ENCODE assay signal across 8 cellular contexts in the genomic region with DNA sequence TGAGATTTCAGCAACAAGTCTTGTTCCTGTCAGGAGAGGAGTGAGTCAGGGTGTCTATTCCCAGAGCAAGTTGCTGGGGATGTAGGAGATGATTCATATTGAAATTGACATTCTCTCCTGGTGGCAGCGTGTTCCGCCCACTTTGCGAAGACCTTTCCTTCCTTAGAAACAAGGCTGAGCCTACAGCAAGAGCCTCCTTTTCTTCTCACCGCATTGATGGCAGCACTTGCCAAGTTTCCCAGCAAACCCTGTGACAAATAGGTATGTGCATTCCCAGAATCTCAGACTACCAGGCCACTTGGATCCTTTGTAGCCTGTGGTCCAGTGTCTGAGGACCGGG.
A peak's percentile ranks its signal among the peaks of the same experiment; 100 is the strongest.
DNase-seq lines count a peak whose midpoint lies in the region; ATAC-seq and TF ChIP-seq lines count a peak whose summit lies in the region.

No MANE protein-coding gene starts in this region.

- H3K4me3 ChIP-seq in astrocyte of the spinal cord (ENCODE audit: low read depth, low read length) (no peak overlapping the region), kidney epithelial cell (ENCODE audit: low read depth, low read length) (no peak overlapping the region), subcutaneous abdominal adipose tissue (ENCODE audit: low read depth in 1 of 5, low read length in 5 of 5) (no peak overlapping the region)

- H3K9me3 Mint-ChIP-seq in activated CD4-positive, alpha-beta memory T cell treated with anti-CD3 and anti-CD28 coated beads for 36 hours: no peaks in the 10 kb centered on the region
- no peaks in the 10 kb centered on the region for H3K9me3 Mint-ChIP-seq in activated CD4-positive, alpha-beta memory T cell treated with anti-CD3 and anti-CD28 coated beads, Interleukin-2, amount 10 ng/mL, durations not matched to agents 7 days and 5 days

- H3K4me1 Mint-ChIP-seq in activated CD4-positive, alpha-beta memory T cell treated with anti-CD3 and anti-CD28 coated beads for 36 hours (ENCODE audit: low read depth): peaks cover 45% of the 10 kb centered on the region
- H3K4me1 Mint-ChIP-seq in activated CD4-positive, alpha-beta memory T cell treated with anti-CD3 and anti-CD28 coated beads, Interleukin-2, amount 10 ng/mL, durations not matched to agents 7 days and 5 days: peaks cover 24% of the 10 kb centered on the region

- TF ChIP-seq CTCF in astrocyte of the spinal cord (IDR thresholded peaks at IDR 0.05; ENCODE audit: low read depth, low read length) (no peak), kidney epithelial cell (IDR thresholded peaks at IDR 0.05; ENCODE audit: insufficient read depth, low read length, poor library complexity, severe bottlenecking) (no peak), GM20000 (IDR thresholded peaks at IDR 0.05; ENCODE audit: extremely low read depth, missing control alignments) (no peak)

- H3K9me3 ChIP-seq in subcutaneous abdominal adipose tissue (ENCODE audit: control insufficient read depth in 5 of 5, low read length in 5 of 5): no peaks in the 10 kb centered on the region

- H3K36me3 ChIP-seq in kidney epithelial cell (ENCODE audit: control insufficient read depth, insufficient read depth, low read length) (no peaks in the 10 kb centered on the region), subcutaneous abdominal adipose tissue (ENCODE audit: control insufficient read depth in 5 of 5, insufficient read depth in 5 of 5, low read length in 5 of 5) (no peaks in the 10 kb centered on the region)

- peak overlapping the region in 1 of 5 donors; percentile 2 for H3K9ac ChIP-seq in subcutaneous abdominal adipose tissue (ENCODE audit: low read length in 5 of 5)

- POLR2A ChIA-PET in activated CD4-positive, alpha-beta memory T cell treated with anti-CD3 and anti-CD28 coated beads for 36 hours (lab: Charles Lee): no interaction called here
- POLR2A ChIA-PET in activated CD4-positive, alpha-beta memory T cell treated with anti-CD3 and anti-CD28 coated beads, Interleukin-2, amount 10 ng/mL, durations not matched to agents 7 days and 5 days (lab: Charles Lee): no interaction called here

- intact Hi-C loops in activated CD4-positive, alpha-beta memory T cell treated with anti-CD3 and anti-CD28 coated beads for 36 hours (cut with micrococcal nuclease): loop anchor here (2.0 to 5.0 kb wide), 4 partner anchors 19 to 101 kb away; a partner anchor contains a TSS

- no peaks in the 10 kb centered on the region for H3K27me3 Mint-ChIP-seq in activated CD4-positive, alpha-beta memory T cell treated with anti-CD3 and anti-CD28 coated beads for 36 hours
- peaks cover 12% of the 10 kb centered on the region for H3K27me3 Mint-ChIP-seq in activated CD4-positive, alpha-beta memory T cell treated with anti-CD3 and anti-CD28 coated beads, Interleukin-2, amount 10 ng/mL, durations not matched to agents 7 days and 5 days

- H3K4me3 Mint-ChIP-seq in activated CD4-positive, alpha-beta memory T cell treated with anti-CD3 and anti-CD28 coated beads for 36 hours: no peak overlapping the region
- no peak overlapping the region for H3K4me3 Mint-ChIP-seq in activated CD4-positive, alpha-beta memory T cell treated with anti-CD3 and anti-CD28 coated beads, Interleukin-2, amount 10 ng/mL, durations not matched to agents 7 days and 5 days

- in situ Hi-C loops in astrocyte of the spinal cord (cut with HindIII; ENCODE audit: low sequenced_read_pairs): no loop called here

- H3K27ac ChIP-seq in subcutaneous abdominal adipose tissue (ENCODE audit: low read depth, low read length): peak overlapping the region; percentile 81

- no peak for ATAC-seq in HG02588 (IDR thresholded peaks at IDR 0.05; ENCODE audit: unreplicated experiment)

- CTCF ChIA-PET in activated CD4-positive, alpha-beta memory T cell treated with anti-CD3 and anti-CD28 coated beads for 36 hours (lab: Charles Lee): no interaction called here
- CTCF ChIA-PET in activated CD4-positive, alpha-beta memory T cell treated with anti-CD3 and anti-CD28 coated beads, Interleukin-2, amount 10 ng/mL, durations not matched to agents 7 days and 5 days (lab: Charles Lee): no interaction called here

- DNase-seq in activated CD4-positive, alpha-beta memory T cell treated with anti-CD3 and anti-CD28 coated beads for 36 hours: peak; percentile 47
- no peak for DNase-seq in activated CD4-positive, alpha-beta memory T cell treated with anti-CD3 and anti-CD28 coated beads, Interleukin-2, amount 10 ng/mL, durations not matched to agents 7 days and 5 days
- DNase-seq in astrocyte of the spinal cord (ENCODE audit: low read depth, low spot score) (peak; percentile 90), kidney epithelial cell (ENCODE audit: low read depth) (peak; percentile 52), T-helper 2 cell (no peak), GM20000 (ENCODE audit: low spot score) (no peak)

- H3K27me3 ChIP-seq in kidney epithelial cell (ENCODE audit: control insufficient read depth, insufficient read depth, low read length) (no peaks in the 10 kb centered on the region), subcutaneous abdominal adipose tissue (ENCODE audit: control insufficient read depth in 5 of 5, insufficient read depth in 4 of 5, low read length in 5 of 5) (no peaks in the 10 kb centered on the region)

- peak overlapping the region; percentile 59 for H3K27ac Mint-ChIP-seq in activated CD4-positive, alpha-beta memory T cell treated with anti-CD3 and anti-CD28 coated beads for 36 hours
- no peak overlapping the region for H3K27ac Mint-ChIP-seq in activated CD4-positive, alpha-beta memory T cell treated with anti-CD3 and anti-CD28 coated beads, Interleukin-2, amount 10 ng/mL, durations not matched to agents 7 days and 5 days

- no peaks in the 10 kb centered on the region for H3K36me3 Mint-ChIP-seq in activated CD4-positive, alpha-beta memory T cell treated with anti-CD3 and anti-CD28 coated beads for 36 hours
- H3K36me3 Mint-ChIP-seq in activated CD4-positive, alpha-beta memory T cell treated with anti-CD3 and anti-CD28 coated beads, Interleukin-2, amount 10 ng/mL, durations not matched to agents 7 days and 5 days (ENCODE audit: low read depth): peaks cover 2% of the 10 kb centered on the region

- H3K4me1 ChIP-seq in subcutaneous abdominal adipose tissue (ENCODE audit: control insufficient read depth in 5 of 5, insufficient read depth in 5 of 5, low read length in 5 of 5): peaks cover 18 to 56% (median 48%) of the 10 kb centered on the region in 5 donors

Comparison
In these comparisons a context has a peak if more than half of its experiments do, and no peak if none do; other contexts are left out.
1. DNase-seq: peak in activated CD4-positive, alpha-beta memory T cell treated with anti-CD3 and anti-CD28 coated beads for 36 hours (single experiment), astrocyte of the spinal cord (single experiment) and kidney epithelial cell (single experiment); none in activated CD4-positive, alpha-beta memory T cell treated with anti-CD3 and anti-CD28 coated beads, Interleukin-2, amount 10 ng/mL, durations not matched to agents 7 days and 5 days (single experiment), T-helper 2 cell (0 of 5) and GM20000 (single experiment).